In genomic region chr1:230815277-230815676, GRCh38 we compare ENCODE assay signal across 24 cellular contexts. TPM values are rescaled to one million over a fixed set of nuclear protein-coding genes. Genes with fewer than 3 reads are reported as not detected.
DNase-seq lines count a peak whose midpoint lies in the region; ATAC-seq and TF ChIP-seq lines count a peak whose summit lies in the region.
"Had no signal": no experiment of that assay in that cellular context is flagged by ENCODE, and none has a peak within 500 bp of the region (broad histone marks: within the 10 kb centered on the region; RNA-seq: fewer than 3 reads in every experiment).

No MANE protein-coding gene starts in this region.

- H3K27ac ChIP-seq in heart left ventricle (peak overlapping the region in 4 of 12 donors; percentile 35 to 50 (median 39)), substantia nigra (ENCODE audit: low read depth, low read length, poor library complexity, severe bottlenecking) (peak overlapping the region; percentile 13), ovary (no peak overlapping the region)
- H3K27ac ChIP-seq: PC-9 had no signal

- H3K4me3 Mint-ChIP-seq in stimulated activated memory B cell treated with anti-CD40 and anti-IgM and Interleukin-4, amounts not matched to agents 10 μg/mL and 1 μg/mL and 100 μg/mL, for 72 hours, result no peak overlapping the region
- H3K4me3 Mint-ChIP-seq: CD4-positive, alpha-beta T cell; HFFc6 had no signal

- no peak for DNase-seq in Right ventricle myocardium superior
- DNase-seq in cardiac septum (ENCODE audit: low spot score), result no peak
- no peak for DNase-seq in heart left ventricle
- DNase-seq in substantia nigra (lab: John Stamatoyannopoulos, UW), result no peak
- DNase-seq in ovary, result no peak
- no peak for DNase-seq in foreskin melanocyte
- DNase-seq: CD4-positive, alpha-beta T cell; DMS79; GF-D8; GOT3; HFFc6; Karpas-422; NCI-H1092; NCI-H1417 treated with DMSO at 0.1 percent for 48 hours; NCI-H1694 treated with DMSO at 0.1 percent for 48 hours; NCI-H2081; NCI-H2227 treated with DMSO at 0.1 percent for 48 hours; NCI-H526 treated with DMSO at 0.1 percent for 48 hours; PC-9; RPMI8226; SHP77 treated with DMSO at 0.1 percent for 48 hours had no signal

- H3K4me1 Mint-ChIP-seq in stimulated activated memory B cell treated with anti-CD40 and anti-IgM and Interleukin-4, amounts not matched to agents 10 μg/mL and 1 μg/mL and 100 μg/mL, for 72 hours, result no peaks in the 10 kb centered on the region

- no peaks in the 10 kb centered on the region for H3K27me3 ChIP-seq in heart left ventricle
- H3K27me3 ChIP-seq in ovary, result no peaks in the 10 kb centered on the region

- TF ChIP-seq CTCF in heart left ventricle (IDR thresholded peaks at IDR 0.05), result no peak
- TF ChIP-seq CTCF in ovary (IDR thresholded peaks at IDR 0.05), result no peak

- peaks cover 13% of the 10 kb centered on the region for H3K9me3 Mint-ChIP-seq in stimulated activated memory B cell treated with anti-CD40 and anti-IgM and Interleukin-4, amounts not matched to agents 10 μg/mL and 1 μg/mL and 100 μg/mL, for 72 hours

- H3K9me3 ChIP-seq in heart left ventricle (peaks cover 0 to 16% (median 7%) of the 10 kb centered on the region in 12 donors), ovary (no peaks in the 10 kb centered on the region)

- H3K27me3 Mint-ChIP-seq in stimulated activated memory B cell treated with anti-CD40 and anti-IgM and Interleukin-4, amounts not matched to agents 10 μg/mL and 1 μg/mL and 100 μg/mL, for 72 hours, result peaks cover 18% of the 10 kb centered on the region

- intact Hi-C loops in Right ventricle myocardium superior (cut with DNase I) (no loop called here), cardiac septum (cut with DNase I) (no loop called here), heart left ventricle (cut with DNase I) (loop anchor here in 1 of 10 donors (5.0 kb wide), 1 partner anchor 37 kb away; no protein-coding TSS in a partner anchor), ovary (cut with DNase I) (no loop called here)

- H3K4me3 ChIP-seq in heart left ventricle (no peak overlapping the region), ovary (no peak overlapping the region)
- H3K4me3 ChIP-seq: HAP-1, PC-9 had no signal

- peak; percentile 93 for ATAC-seq in Right ventricle myocardium superior (ENCODE audit: poor library complexity)
- ATAC-seq in heart left ventricle, result peak; percentile 63 to 90 (median 88)
- no peak for ATAC-seq in stimulated activated memory B cell treated with anti-CD40 and anti-IgM and Interleukin-4, amounts not matched to agents 10 μg/mL and 1 μg/mL and 100 μg/mL, for 72 hours
- ATAC-seq: HepG2 had no signal

- no peaks in the 10 kb centered on the region for H3K36me3 Mint-ChIP-seq in stimulated activated memory B cell treated with anti-CD40 and anti-IgM and Interleukin-4, amounts not matched to agents 10 μg/mL and 1 μg/mL and 100 μg/mL, for 72 hours

- H3K27ac Mint-ChIP-seq in stimulated activated memory B cell treated with anti-CD40 and anti-IgM and Interleukin-4, amounts not matched to agents 10 μg/mL and 1 μg/mL and 100 μg/mL, for 72 hours, result no peak overlapping the region
- H3K27ac Mint-ChIP-seq: CD4-positive, alpha-beta T cell; HFFc6 had no signal

- H3K4me1 ChIP-seq in heart left ventricle (peaks cover 0 to 25% (median 3%) of the 10 kb centered on the region in 12 donors), ovary (ENCODE audit: insufficient read depth) (no peaks in the 10 kb centered on the region)

- H3K36me3 ChIP-seq in heart left ventricle, result no peaks in the 10 kb centered on the region
- no peaks in the 10 kb centered on the region for H3K36me3 ChIP-seq in ovary
- H3K36me3 ChIP-seq: HAP-1 had no signal

- no peak for TF ChIP-seq EP300 in ovary (IDR thresholded peaks at IDR 0.05)

- WGBS in heart left ventricle, 4 donors, result 38 to 58% (median 40%) methylated on average over 2 of the region's 2 CpGs
- WGBS in ovary, 3 donors, result 41 to 43% (median 43%) methylated on average over 2 of the region's 2 CpGs

- TF ChIP-seq POLR2A in heart left ventricle (IDR thresholded peaks at IDR 0.05), result no peak
- no peak for TF ChIP-seq POLR2A in ovary (IDR thresholded peaks at IDR 0.05)

RNA-seq across cellular contexts. Expression of gene C1orf198, which starts 53.0 kb away (rescaled TPM):
- total RNA-seq in Right ventricle myocardium superior (43.1 TPM), cardiac septum (73.9 TPM), heart left ventricle (100 to 1,000 TPM in 1 of 9 donors, 10 to 100 TPM in 8; 29.7 to 145 (median 63.8) TPM), ovary (10 to 100 TPM; 36.7 to 60.8 (median 43.4) TPM)
- polyA plus RNA-seq in heart left ventricle (10 to 100 TPM; 23.1 to 72.8 TPM), ovary (10 to 100 TPM; 34.0 to 58.3 TPM)
